13 cellular contexts compared by ENCODE assay signal in the genomic region with DNA sequence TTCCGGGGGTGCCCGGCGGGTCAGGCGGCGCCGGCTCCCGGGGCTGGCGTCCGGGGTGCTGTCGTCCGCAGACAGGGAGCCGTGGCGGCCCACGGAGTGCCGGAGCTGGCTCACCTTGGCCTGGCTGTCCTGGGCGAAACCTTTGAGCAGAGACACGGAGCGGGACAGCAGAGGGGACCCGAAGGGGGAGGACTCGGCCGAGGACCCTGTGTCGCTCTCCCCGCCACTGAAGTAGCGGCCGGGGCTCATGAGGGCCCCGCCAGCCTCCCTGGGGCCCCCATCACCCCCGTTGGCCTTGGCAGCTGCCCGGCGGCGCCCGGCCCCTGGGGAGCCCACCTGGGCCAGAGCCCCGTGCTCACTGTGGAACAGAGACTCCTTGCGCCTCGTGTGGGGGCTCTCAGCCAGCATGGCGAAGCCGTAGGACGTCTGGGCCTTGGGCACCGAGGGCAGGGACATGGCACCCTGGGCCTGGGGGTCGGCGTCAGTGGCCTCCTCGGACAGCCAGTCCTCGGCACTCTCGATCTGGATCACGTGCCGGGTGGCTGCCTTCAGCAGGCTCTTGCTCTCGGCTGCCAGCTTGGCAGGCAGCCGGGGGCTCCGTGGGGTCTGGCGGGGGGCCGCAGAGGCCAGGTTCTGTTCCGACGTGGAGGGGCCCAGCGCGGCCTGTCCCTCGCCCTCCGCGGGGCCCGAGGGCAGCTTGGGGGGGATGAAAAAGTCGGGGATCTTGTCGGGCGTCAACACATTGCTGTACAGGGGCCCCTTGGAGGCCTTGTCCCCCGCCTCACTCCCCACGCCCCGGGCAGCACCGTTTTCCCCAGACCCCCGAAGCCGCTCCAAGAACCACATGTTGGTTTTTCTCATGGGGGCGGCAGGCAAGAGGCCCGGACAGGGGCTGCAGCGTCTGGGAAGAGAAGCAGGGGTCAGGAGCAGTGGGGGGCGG. TPM values are rescaled to one million over a fixed set of nuclear protein-coding genes. Genes with fewer than 3 reads are reported as not detected.
DNase-seq lines count a peak whose midpoint lies in the region; ATAC-seq and TF ChIP-seq lines count a peak whose summit lies in the region.
"Had no signal": no experiment of that assay in that cellular context is flagged by ENCODE, and none has a peak within 500 bp of the region (broad histone marks: within the 10 kb centered on the region; RNA-seq: fewer than 3 reads in every experiment).

No MANE protein-coding gene starts in this region.

- no peaks in the 10 kb centered on the region for H3K36me3 Mint-ChIP-seq in glutamatergic neuron (ENCODE audit: unreplicated experiment)
- no peaks in the 10 kb centered on the region for H3K36me3 Mint-ChIP-seq in natural killer cell treated with Interleukin-12 subunit alpha and Interleukin-12 subunit beta and Interleukin-15 and Interleukin-18, amount 100 ng/mL, for 72 hours
- no peaks in the 10 kb centered on the region for H3K36me3 Mint-ChIP-seq in activated CD4-positive, alpha-beta T cell treated with anti-CD3 and anti-CD28 coated beads, Interleukin-2, amount 10 ng/mL, durations not matched to agents 24 days and 14 days (ENCODE audit: low read depth)
- no peaks in the 10 kb centered on the region for H3K36me3 Mint-ChIP-seq in activated T-helper 1 cell treated with anti-CD3 and anti-CD28 coated beads, Interleukin-12 subunit alpha, Interleukin-12 subunit beta, Interleukin-2, Interleukin-4 antibody, amounts not matched to agents 30 ng/mL and 10 ng/mL and 1 ng/mL, durations not matched to agents 14 hours and 24 hours and 36 hours (ENCODE audit: low read depth)
- H3K36me3 Mint-ChIP-seq: activated naive CD8-positive, alpha-beta T cell treated with anti-CD3 and anti-CD28 coated beads, Interleukin-2, amount 10 ng/mL, durations not matched to agents 7 days and 5 days had no signal

- ATAC-seq in heart left ventricle, result no peak
- ATAC-seq in Right ventricle myocardium superior (ENCODE audit: poor library complexity), result no peak
- ATAC-seq in natural killer cell treated with Interleukin-12 subunit alpha and Interleukin-12 subunit beta and Interleukin-15 and Interleukin-18, amount 100 ng/mL, for 72 hours, result no peak

- TF ChIP-seq CTCF in heart left ventricle (IDR thresholded peaks at IDR 0.05) (no peak), glutamatergic neuron (IDR thresholded peaks at IDR 0.05; ENCODE audit: partially characterized antibody, unreplicated experiment) (no peak)

- H3K27ac ChIP-seq in heart left ventricle, result no peak overlapping the region
- H3K27ac ChIP-seq: esophagus squamous epithelium, transverse colon had no signal

- intact Hi-C loops in heart left ventricle (cut with DNase I), result no loop called here
- intact Hi-C loops in Right ventricle myocardium superior (cut with DNase I), result no loop called here
- intact Hi-C loops in activated CD4-positive, alpha-beta T cell treated with anti-CD3 and anti-CD28 coated beads, Interleukin-2, amount 10 ng/mL, durations not matched to agents 24 days and 14 days (cut with micrococcal nuclease), result no loop called here
- intact Hi-C loops in activated T-helper 1 cell treated with anti-CD3 and anti-CD28 coated beads, Interleukin-12 subunit alpha, Interleukin-12 subunit beta, Interleukin-2, Interleukin-4 antibody, amounts not matched to agents 30 ng/mL and 10 ng/mL and 1 ng/mL, durations not matched to agents 14 hours and 24 hours and 36 hours (cut with micrococcal nuclease), result no loop called here

- no peak overlapping the region for H3K4me3 Mint-ChIP-seq in glutamatergic neuron (ENCODE audit: unreplicated experiment)
- no peak overlapping the region for H3K4me3 Mint-ChIP-seq in natural killer cell treated with Interleukin-12 subunit alpha and Interleukin-12 subunit beta and Interleukin-15 and Interleukin-18, amount 100 ng/mL, for 72 hours
- no peak overlapping the region for H3K4me3 Mint-ChIP-seq in activated CD4-positive, alpha-beta T cell treated with anti-CD3 and anti-CD28 coated beads, Interleukin-2, amount 10 ng/mL, durations not matched to agents 24 days and 14 days
- no peak overlapping the region for H3K4me3 Mint-ChIP-seq in activated T-helper 1 cell treated with anti-CD3 and anti-CD28 coated beads, Interleukin-12 subunit alpha, Interleukin-12 subunit beta, Interleukin-2, Interleukin-4 antibody, amounts not matched to agents 30 ng/mL and 10 ng/mL and 1 ng/mL, durations not matched to agents 14 hours and 24 hours and 36 hours
- H3K4me3 Mint-ChIP-seq: activated naive CD8-positive, alpha-beta T cell treated with anti-CD3 and anti-CD28 coated beads, Interleukin-2, amount 10 ng/mL, durations not matched to agents 7 days and 5 days had no signal

- peaks cover 0 to 26% (median 14%) of the 10 kb centered on the region in 12 donors for H3K4me1 ChIP-seq in heart left ventricle

- WGBS in heart left ventricle, 4 donors, result 68 to 83% (median 75%) methylated on average over 23 to 71 of the region's 71 CpGs

- no peaks in the 10 kb centered on the region for H3K9me3 ChIP-seq in heart left ventricle
- H3K9me3 ChIP-seq: esophagus squamous epithelium, transverse colon had no signal

- no peak overlapping the region for H3K27ac Mint-ChIP-seq in glutamatergic neuron (ENCODE audit: unreplicated experiment)
- no peak overlapping the region for H3K27ac Mint-ChIP-seq in natural killer cell treated with Interleukin-12 subunit alpha and Interleukin-12 subunit beta and Interleukin-15 and Interleukin-18, amount 100 ng/mL, for 72 hours
- no peak overlapping the region for H3K27ac Mint-ChIP-seq in activated CD4-positive, alpha-beta T cell treated with anti-CD3 and anti-CD28 coated beads, Interleukin-2, amount 10 ng/mL, durations not matched to agents 24 days and 14 days
- H3K27ac Mint-ChIP-seq in activated T-helper 1 cell treated with anti-CD3 and anti-CD28 coated beads, Interleukin-12 subunit alpha, Interleukin-12 subunit beta, Interleukin-2, Interleukin-4 antibody, amounts not matched to agents 30 ng/mL and 10 ng/mL and 1 ng/mL, durations not matched to agents 14 hours and 24 hours and 36 hours, result no peak overlapping the region
- H3K27ac Mint-ChIP-seq: activated naive CD8-positive, alpha-beta T cell treated with anti-CD3 and anti-CD28 coated beads, Interleukin-2, amount 10 ng/mL, durations not matched to agents 7 days and 5 days had no signal

- H3K4me3 ChIP-seq in heart left ventricle, result peak overlapping the region in 9 of 12 donors; percentile 50 to 68 (median 60)

- peaks cover 19 to 72% (median 33%) of the 10 kb centered on the region in 9 donors for H3K27me3 ChIP-seq in heart left ventricle

- peaks cover 5% of the 10 kb centered on the region for H3K4me1 Mint-ChIP-seq in glutamatergic neuron (ENCODE audit: low read depth, unreplicated experiment)
- peaks cover 4 to 5% of the 10 kb centered on the region in 2 donors for H3K4me1 Mint-ChIP-seq in natural killer cell treated with Interleukin-12 subunit alpha and Interleukin-12 subunit beta and Interleukin-15 and Interleukin-18, amount 100 ng/mL, for 72 hours (ENCODE audit: low read depth in 2 of 2)
- H3K4me1 Mint-ChIP-seq in activated CD4-positive, alpha-beta T cell treated with anti-CD3 and anti-CD28 coated beads, Interleukin-2, amount 10 ng/mL, durations not matched to agents 24 days and 14 days, result peaks cover 5% of the 10 kb centered on the region
- peaks cover 5% of the 10 kb centered on the region for H3K4me1 Mint-ChIP-seq in activated T-helper 1 cell treated with anti-CD3 and anti-CD28 coated beads, Interleukin-12 subunit alpha, Interleukin-12 subunit beta, Interleukin-2, Interleukin-4 antibody, amounts not matched to agents 30 ng/mL and 10 ng/mL and 1 ng/mL, durations not matched to agents 14 hours and 24 hours and 36 hours (ENCODE audit: low read depth)
- H3K4me1 Mint-ChIP-seq: activated naive CD8-positive, alpha-beta T cell treated with anti-CD3 and anti-CD28 coated beads, Interleukin-2, amount 10 ng/mL, durations not matched to agents 7 days and 5 days had no signal

- DNase-seq in heart left ventricle, result peak in 2 of 5 donors; percentile 22 to 50
- DNase-seq in Right ventricle myocardium superior, result no peak
- peak; percentile 24 for DNase-seq in glutamatergic neuron
- DNase-seq in natural killer cell treated with Interleukin-12 subunit alpha and Interleukin-12 subunit beta and Interleukin-15 and Interleukin-18, amount 100 ng/mL, for 72 hours (ENCODE audit: low spot score), result peak; percentile 62
- no peak for DNase-seq in activated CD4-positive, alpha-beta T cell treated with anti-CD3 and anti-CD28 coated beads, Interleukin-2, amount 10 ng/mL, durations not matched to agents 24 days and 14 days
- DNase-seq in activated T-helper 1 cell treated with anti-CD3 and anti-CD28 coated beads, Interleukin-12 subunit alpha, Interleukin-12 subunit beta, Interleukin-2, Interleukin-4 antibody, amounts not matched to agents 30 ng/mL and 10 ng/mL and 1 ng/mL, durations not matched to agents 14 hours and 24 hours and 36 hours (ENCODE audit: low spot score), result no peak
- no peak for DNase-seq in NCI-H510A (lab: John Stamatoyannopoulos, UW)
- no peak for DNase-seq in anterior cingulate cortex (lab: John Stamatoyannopoulos, UW)
- DNase-seq: activated naive CD8-positive, alpha-beta T cell treated with anti-CD3 and anti-CD28 coated beads, Interleukin-2, amount 10 ng/mL, durations not matched to agents 7 days and 5 days; esophagus squamous epithelium; NCI-H1930; SHP77; transverse colon had no signal

- peaks cover 14% of the 10 kb centered on the region for H3K27me3 Mint-ChIP-seq in glutamatergic neuron (ENCODE audit: unreplicated experiment)
- H3K27me3 Mint-ChIP-seq in natural killer cell treated with Interleukin-12 subunit alpha and Interleukin-12 subunit beta and Interleukin-15 and Interleukin-18, amount 100 ng/mL, for 72 hours, result peaks cover 5 to 11% of the 10 kb centered on the region in 2 donors
- peaks cover 11% of the 10 kb centered on the region for H3K27me3 Mint-ChIP-seq in activated CD4-positive, alpha-beta T cell treated with anti-CD3 and anti-CD28 coated beads, Interleukin-2, amount 10 ng/mL, durations not matched to agents 24 days and 14 days
- H3K27me3 Mint-ChIP-seq in activated T-helper 1 cell treated with anti-CD3 and anti-CD28 coated beads, Interleukin-12 subunit alpha, Interleukin-12 subunit beta, Interleukin-2, Interleukin-4 antibody, amounts not matched to agents 30 ng/mL and 10 ng/mL and 1 ng/mL, durations not matched to agents 14 hours and 24 hours and 36 hours (ENCODE audit: insufficient read depth), result peaks cover 6% of the 10 kb centered on the region

- no peak for TF ChIP-seq POLR2A in heart left ventricle (IDR thresholded peaks at IDR 0.05)

- peaks cover 13% of the 10 kb centered on the region for H3K9me3 Mint-ChIP-seq in glutamatergic neuron (ENCODE audit: unreplicated experiment)
- H3K9me3 Mint-ChIP-seq in natural killer cell treated with Interleukin-12 subunit alpha and Interleukin-12 subunit beta and Interleukin-15 and Interleukin-18, amount 100 ng/mL, for 72 hours, result no peaks in the 10 kb centered on the region
- no peaks in the 10 kb centered on the region for H3K9me3 Mint-ChIP-seq in activated CD4-positive, alpha-beta T cell treated with anti-CD3 and anti-CD28 coated beads, Interleukin-2, amount 10 ng/mL, durations not matched to agents 24 days and 14 days
- no peaks in the 10 kb centered on the region for H3K9me3 Mint-ChIP-seq in activated T-helper 1 cell treated with anti-CD3 and anti-CD28 coated beads, Interleukin-12 subunit alpha, Interleukin-12 subunit beta, Interleukin-2, Interleukin-4 antibody, amounts not matched to agents 30 ng/mL and 10 ng/mL and 1 ng/mL, durations not matched to agents 14 hours and 24 hours and 36 hours
- H3K9me3 Mint-ChIP-seq: activated naive CD8-positive, alpha-beta T cell treated with anti-CD3 and anti-CD28 coated beads, Interleukin-2, amount 10 ng/mL, durations not matched to agents 7 days and 5 days had no signal

- H3K36me3 ChIP-seq in heart left ventricle, result no peaks in the 10 kb centered on the region
- H3K36me3 ChIP-seq: esophagus squamous epithelium, transverse colon had no signal

RNA-seq across cellular contexts. Expression of gene C2CD4C, which starts 1.2 kb away (rescaled TPM):
- total RNA-seq in heart left ventricle (1 to 10 TPM in 5 of 9 donors, under 1 TPM in 4; 0.12 to 2.2 (median 1.1) TPM), Right ventricle myocardium superior (1.7 TPM), glutamatergic neuron (ENCODE audit: unreplicated experiment) (9.6 TPM)
- 1 to 10 TPM; 1.3 to 1.4 TPM for polyA plus RNA-seq in heart left ventricle
- total RNA-seq in natural killer cell treated with Interleukin-12 subunit alpha and Interleukin-12 subunit beta and Interleukin-15 and Interleukin-18, amount 100 ng/mL, for 72 hours, result not detected
- 0.07 and 0.17 TPM in 2 replicates for total RNA-seq in activated CD4-positive, alpha-beta T cell treated with anti-CD3 and anti-CD28 coated beads, Interleukin-2, amount 10 ng/mL, durations not matched to agents 24 days and 14 days
- 0.08 and 0.15 TPM in 2 replicates for total RNA-seq in activated T-helper 1 cell treated with anti-CD3 and anti-CD28 coated beads, Interleukin-12 subunit alpha, Interleukin-12 subunit beta, Interleukin-2, Interleukin-4 antibody, amounts not matched to agents 30 ng/mL and 10 ng/mL and 1 ng/mL, durations not matched to agents 14 hours and 24 hours and 36 hours
- total RNA-seq: activated naive CD8-positive, alpha-beta T cell treated with anti-CD3 and anti-CD28 coated beads, Interleukin-2, amount 10 ng/mL, durations not matched to agents 7 days and 5 days had no signal

RNA-seq across cellular contexts. Expression of gene SHC2, which starts 53.1 kb away (rescaled TPM):
- total RNA-seq in heart left ventricle (10 to 100 TPM in 7 of 9 donors, 1 to 10 TPM in 2; 9.1 to 35.8 (median 14.6) TPM), Right ventricle myocardium superior (8.8 TPM), glutamatergic neuron (ENCODE audit: unreplicated experiment) (343 TPM)
- polyA plus RNA-seq in heart left ventricle, result 10 to 100 TPM in 1 of 2 donors, 1 to 10 TPM in 1; 6.7 to 22.3 TPM
- total RNA-seq in natural killer cell treated with Interleukin-12 subunit alpha and Interleukin-12 subunit beta and Interleukin-15 and Interleukin-18, amount 100 ng/mL, for 72 hours, result under 1 TPM in 1 of 2 donors, not detected in 1; 0.67 TPM
- not detected in 2 replicates for total RNA-seq in activated CD4-positive, alpha-beta T cell treated with anti-CD3 and anti-CD28 coated beads, Interleukin-2, amount 10 ng/mL, durations not matched to agents 24 days and 14 days
- not detected in 2 replicates for total RNA-seq in activated T-helper 1 cell treated with anti-CD3 and anti-CD28 coated beads, Interleukin-12 subunit alpha, Interleukin-12 subunit beta, Interleukin-2, Interleukin-4 antibody, amounts not matched to agents 30 ng/mL and 10 ng/mL and 1 ng/mL, durations not matched to agents 14 hours and 24 hours and 36 hours

Comparison
In these comparisons a context has a peak if more than half of its experiments do, and no peak if none do; other contexts are left out.
1. DNase-seq: peak in glutamatergic neuron (single experiment) and natural killer cell treated with Interleukin-12 subunit alpha and Interleukin-12 subunit beta and Interleukin-15 and Interleukin-18, amount 100 ng/mL, for 72 hours (single experiment); none in Right ventricle myocardium superior (single experiment), activated CD4-positive, alpha-beta T cell treated with anti-CD3 and anti-CD28 coated beads, Interleukin-2, amount 10 ng/mL, durations not matched to agents 24 days and 14 days (single experiment), activated T-helper 1 cell treated with anti-CD3 and anti-CD28 coated beads, Interleukin-12 subunit alpha, Interleukin-12 subunit beta, Interleukin-2, Interleukin-4 antibody, amounts not matched to agents 30 ng/mL and 10 ng/mL and 1 ng/mL, durations not matched to agents 14 hours and 24 hours and 36 hours (single experiment), NCI-H510A (single experiment) and anterior cingulate cortex (0 of 58).